ENCODE assay signal across 8 cellular contexts in genomic region chr1:210332719-210333398, GRCh38. TPM values are rescaled to one million over a fixed set of nuclear protein-coding genes. Genes with fewer than 3 reads are reported as not detected.
A peak's percentile ranks its signal among the peaks of the same experiment; 100 is the strongest.
DNase-seq lines count a peak whose midpoint lies in the region; ATAC-seq, FAIRE-seq and TF ChIP-seq lines count a peak whose summit lies in the region.

No MANE protein-coding gene starts in this region.

- TF ChIP-seq POLR2A in GM18505 (IDR thresholded peaks at IDR 0.05; ENCODE audit: borderline replicate concordance, extremely low read depth, insufficient read depth, insufficient read length): no peak

- no peaks in the 10 kb centered on the region for H3K27me3 ChIP-seq in astrocyte (ENCODE audit: insufficient read depth, low read length)
- H3K27me3 ChIP-seq in H7 (ENCODE audit: control insufficient read depth, insufficient read depth, low read length): peaks cover 54% of the 10 kb centered on the region

- DNase-seq in NCI-H2107 treated with DMSO at 0.1 percent for 48 hours (lab: John Stamatoyannopoulos, UW; ENCODE audit: unreplicated experiment) (peak; percentile 89), astrocyte (ENCODE audit: low read depth) (peak; percentile 68), coronary artery (ENCODE audit: low spot score) (no peak), H7 (no peak), SIG-M5 treated with dmso at 0.1 percent for 504 hours (lab: John Stamatoyannopoulos, UW; ENCODE audit: unreplicated experiment) (no peak), glutamatergic neuron (no peak)

- H3K9me3 ChIP-seq in astrocyte (ENCODE audit: insufficient read depth, low read depth, low read length): no peaks in the 10 kb centered on the region

- FAIRE-seq in astrocyte (lab: Jason Lieb, UNC): no peak

- peak; percentile 71 for ATAC-seq in GM18505 (IDR thresholded peaks at IDR 0.05; ENCODE audit: unreplicated experiment)
- peak; percentile 81 for ATAC-seq in GM21825 (IDR thresholded peaks at IDR 0.05; ENCODE audit: unreplicated experiment)

- no peak overlapping the region for H3K27ac ChIP-seq in astrocyte (ENCODE audit: low read depth, low read length)
- H3K27ac ChIP-seq in coronary artery: no peak overlapping the region

- peaks cover 14% of the 10 kb centered on the region for H3K4me1 ChIP-seq in astrocyte (ENCODE audit: insufficient read depth, low read length)

- no peak overlapping the region for H2AFZ ChIP-seq in astrocyte (ENCODE audit: low read depth, low read length)

- H3K4me2 ChIP-seq in astrocyte (ENCODE audit: low read length): no peak overlapping the region

- H4K20me1 ChIP-seq in astrocyte (ENCODE audit: insufficient read depth, low read length): peaks cover 3% of the 10 kb centered on the region

- H3K4me1 Mint-ChIP-seq in astrocyte (ENCODE audit: low read depth, unreplicated experiment) (peaks cover 7% of the 10 kb centered on the region), glutamatergic neuron (ENCODE audit: low read depth, unreplicated experiment) (no peaks in the 10 kb centered on the region)

- H3K36me3 ChIP-seq in astrocyte (ENCODE audit: insufficient read depth, low read length) (no peaks in the 10 kb centered on the region), H7 (replicated peaks; ENCODE audit: control insufficient read depth, insufficient read depth, low read length) (no peaks in the 10 kb centered on the region)

- H3K27ac Mint-ChIP-seq in astrocyte (ENCODE audit: unreplicated experiment) (no peak overlapping the region), glutamatergic neuron (ENCODE audit: unreplicated experiment) (no peak overlapping the region)

- H3K4me3 ChIP-seq in astrocyte (ENCODE audit: insufficient read depth, low read depth, low read length): no peak overlapping the region
- no peak overlapping the region for H3K4me3 ChIP-seq in coronary artery
- no peak overlapping the region for H3K4me3 ChIP-seq in H7 (ENCODE audit: insufficient read depth, low read depth, low read length)

- no peak for TF ChIP-seq CTCF in astrocyte (IDR thresholded peaks at IDR 0.05; ENCODE audit: insufficient read depth, low read depth, low read length)
- TF ChIP-seq CTCF in coronary artery (IDR thresholded peaks at IDR 0.05): no peak
- no peak for TF ChIP-seq CTCF in glutamatergic neuron (IDR thresholded peaks at IDR 0.05; ENCODE audit: partially characterized antibody, unreplicated experiment)

- no peak overlapping the region for H3K9ac ChIP-seq in astrocyte (ENCODE audit: low read length)

- H3K27me3 Mint-ChIP-seq in astrocyte (ENCODE audit: low read depth, unreplicated experiment) (peaks cover 4% of the 10 kb centered on the region), glutamatergic neuron (ENCODE audit: unreplicated experiment) (peaks cover 2% of the 10 kb centered on the region)

- H3K79me2 ChIP-seq in astrocyte (ENCODE audit: insufficient read depth, low read length): no peaks in the 10 kb centered on the region

- no peak overlapping the region for H3K4me3 Mint-ChIP-seq in astrocyte (ENCODE audit: unreplicated experiment)
- H3K4me3 Mint-ChIP-seq in glutamatergic neuron (ENCODE audit: unreplicated experiment): no peak overlapping the region

- H3K36me3 Mint-ChIP-seq in astrocyte (ENCODE audit: low read depth, unreplicated experiment) (no peaks in the 10 kb centered on the region), glutamatergic neuron (ENCODE audit: unreplicated experiment) (no peaks in the 10 kb centered on the region)

- H3K9me3 Mint-ChIP-seq in astrocyte (ENCODE audit: unreplicated experiment) (no peaks in the 10 kb centered on the region), glutamatergic neuron (ENCODE audit: unreplicated experiment) (no peaks in the 10 kb centered on the region)

RNA-seq across cellular contexts. Expression of gene HHAT, which starts 4.2 kb away (rescaled TPM):
- total RNA-seq in astrocyte: 11.4 and 12.0 TPM in 2 replicates
- total RNA-seq in H7 (2014; rRNA removed; shearing (Covaris generic)): 1.0 and 1.4 TPM in 2 replicates
- 2.3 TPM for total RNA-seq in glutamatergic neuron (ENCODE audit: unreplicated experiment)

Comparison
In these comparisons a context has a peak if more than half of its experiments do, and no peak if none do; other contexts are left out.
1. DNase-seq: peak in NCI-H2107 treated with DMSO at 0.1 percent for 48 hours (single experiment) and astrocyte (single experiment); none in coronary artery (single experiment), H7 (single experiment), SIG-M5 treated with dmso at 0.1 percent for 504 hours (single experiment) and glutamatergic neuron (single experiment).